Comparison of ENCODE assay signal across 15 cellular contexts in genomic region chr11:47595029-47595428, GRCh38. TPM values are rescaled to one million over a fixed set of nuclear protein-coding genes. Genes with fewer than 3 reads are reported as not detected.
DNase-seq lines count a peak whose midpoint lies in the region; ATAC-seq and TF ChIP-seq lines count a peak whose summit lies in the region.
"Had no signal": no experiment of that assay in that cellular context is flagged by ENCODE, and none has a peak within 500 bp of the region (broad histone marks: within the 10 kb centered on the region; RNA-seq: fewer than 3 reads in every experiment).

No MANE protein-coding gene starts in this region.

- TF ChIP-seq CTCF in heart left ventricle (IDR thresholded peaks at IDR 0.05) (no peak), neural progenitor cell (IDR thresholded peaks at IDR 0.05) (no peak), natural killer cell (IDR thresholded peaks at IDR 0.05) (no peak)

- H3K27me3 ChIP-seq in HUES64 (ENCODE audit: insufficient read depth, low read length) (peaks cover 37% of the 10 kb centered on the region), heart left ventricle (peaks cover 0 to 38% (median 28%) of the 10 kb centered on the region in 9 donors), neural progenitor cell (peaks cover 39% of the 10 kb centered on the region)

- peaks cover 37% of the 10 kb centered on the region for H3F3A ChIP-seq in neural progenitor cell (ENCODE audit: low read depth)

- H3K4me3 ChIP-seq in HUES64 (ENCODE audit: low read length) (peak overlapping the region; percentile 75; the same call in 1 of the 2 replicates), heart left ventricle (no peak overlapping the region), neural progenitor cell (no peak overlapping the region)
- H3K4me3 ChIP-seq: tibial artery had no signal

- no peak overlapping the region for H3K9ac ChIP-seq in HUES64 (ENCODE audit: low read depth, low read length)
- no peak overlapping the region for H3K9ac ChIP-seq in neural progenitor cell

- in situ Hi-C loops in G401 (cut with HindIII; ENCODE audit: low sequenced_read_pairs) = no loop called here

- intact Hi-C loops in heart left ventricle (cut with DNase I) = no loop called here
- intact Hi-C loops in natural killer cell (cut with micrococcal nuclease) = no loop called here

- no peaks in the 10 kb centered on the region for H3K79me2 ChIP-seq in neural progenitor cell (ENCODE audit: low read depth)

- peaks cover 13% of the 10 kb centered on the region for H3K27me3 Mint-ChIP-seq in neural progenitor cell (ENCODE audit: insufficient read depth, low read depth)
- H3K27me3 Mint-ChIP-seq in natural killer cell (ENCODE audit: low read depth in 2 of 2) = peaks cover 19 to 29% of the 10 kb centered on the region in 2 donors

- no peaks in the 10 kb centered on the region for H3K36me3 Mint-ChIP-seq in neural progenitor cell
- no peaks in the 10 kb centered on the region for H3K36me3 Mint-ChIP-seq in natural killer cell

- peaks cover 13% of the 10 kb centered on the region for H3K4me1 ChIP-seq in HUES64 (ENCODE audit: insufficient read depth, low read length)
- peaks cover 0 to 30% (median 6%) of the 10 kb centered on the region in 12 donors for H3K4me1 ChIP-seq in heart left ventricle
- peaks cover 26% of the 10 kb centered on the region for H3K4me1 ChIP-seq in neural progenitor cell

- H3K36me3 ChIP-seq in HUES64 (ENCODE audit: insufficient read depth, low read length) (no peaks in the 10 kb centered on the region), heart left ventricle (no peaks in the 10 kb centered on the region), neural progenitor cell (no peaks in the 10 kb centered on the region)
- H3K36me3 ChIP-seq: tibial artery had no signal

- H3K27ac ChIP-seq in HUES64 (ENCODE audit: low read depth, low read length) = no peak overlapping the region
- no peak overlapping the region for H3K27ac ChIP-seq in heart left ventricle
- H3K27ac ChIP-seq in neural progenitor cell = no peak overlapping the region
- H3K27ac ChIP-seq: tibial artery had no signal

- 71% methylated on average over 7 of the region's 7 CpGs for WGBS in HUES64
- WGBS in heart left ventricle, 4 donors = 42 to 62% (median 43%) methylated on average over 7 of the region's 7 CpGs

- no peak overlapping the region for H2AFZ ChIP-seq in neural progenitor cell (replicated peaks)

- peak; percentile 85 to 92 (median 88) for ATAC-seq in heart left ventricle
- no peak for ATAC-seq in natural killer cell
- ATAC-seq: left colon had no signal

- TF ChIP-seq POLR2A in heart left ventricle (IDR thresholded peaks at IDR 0.05) = no peak

- H3K9me3 ChIP-seq in HUES64 (ENCODE audit: insufficient read depth, low read depth, low read length) (no peaks in the 10 kb centered on the region), heart left ventricle (no peaks in the 10 kb centered on the region), neural progenitor cell (ENCODE audit: low read depth) (no peaks in the 10 kb centered on the region)
- H3K9me3 ChIP-seq: tibial artery had no signal

- H3K9me3 Mint-ChIP-seq in neural progenitor cell = no peaks in the 10 kb centered on the region
- no peaks in the 10 kb centered on the region for H3K9me3 Mint-ChIP-seq in natural killer cell
- H3K9me3 Mint-ChIP-seq: central memory CD8-positive, alpha-beta T cell had no signal

- H3K27ac Mint-ChIP-seq in neural progenitor cell (no peak overlapping the region), natural killer cell (no peak overlapping the region)

- H3K4me2 ChIP-seq in neural progenitor cell = peak overlapping the region; percentile 99

- H3K4me3 Mint-ChIP-seq in neural progenitor cell = peak overlapping the region; percentile 82
- H3K4me3 Mint-ChIP-seq in natural killer cell = no peak overlapping the region
- H3K4me3 Mint-ChIP-seq: central memory CD8-positive, alpha-beta T cell had no signal

- DNase-seq in G401 (ENCODE audit: low spot score) (peak; percentile 36), heart left ventricle (peak in 4 of 5 donors; percentile 44 to 81 (median 67)), neural progenitor cell (ENCODE audit: low spot score) (no peak), SHP77 (lab: John Stamatoyannopoulos, UW) (no peak), natural killer cell (no peak), NCI-H187 treated with DMSO at 0.1 percent for 48 hours (lab: John Stamatoyannopoulos, UW) (no peak)
- DNase-seq: activated CD4-positive, alpha-beta T cell treated with anti-CD3 and anti-CD28 coated beads, Interleukin-2, amount 50 U/mL, for 48 hours; GOT3; left colon; NCI-H2171 treated with DMSO at 0.1 percent for 48 hours; NCI-H748 treated with DMSO at 0.1 percent for 48 hours; small intestine; tibial artery had no signal

- H3K4me1 Mint-ChIP-seq in neural progenitor cell = peaks cover 32% of the 10 kb centered on the region
- no peaks in the 10 kb centered on the region for H3K4me1 Mint-ChIP-seq in natural killer cell
- H3K4me1 Mint-ChIP-seq: central memory CD8-positive, alpha-beta T cell had no signal

- H4K20me1 ChIP-seq in neural progenitor cell (ENCODE audit: low read depth) = peaks cover 10% of the 10 kb centered on the region

RNA-seq across cellular contexts. Expression of gene C1QTNF4, which starts 0.8 kb away (rescaled TPM):
- total RNA-seq in G401 (2014; rRNA removed; shearing (Covaris generic)) = 2.4 TPM in 1 of 2 replicates, not detected in the other
- 5.9 TPM for polyA plus RNA-seq in HUES64 (2013, experiment 1 of 2)
- polyA plus RNA-seq in HUES64 (2013, experiment 2 of 2) = 10.5 TPM
- total RNA-seq in heart left ventricle (1 to 10 TPM in 2 of 9 donors, under 1 TPM in 6, not detected in 1; 0.23 to 1.5 (median 0.67) TPM), neural progenitor cell (ENCODE audit: low replicate concordance) (0.39 and 9.7 TPM in 2 replicates), natural killer cell (1 to 10 TPM in 2 of 3 donors, under 1 TPM in 1; 0.78 to 2.0 (median 1.3) TPM)
- under 1 TPM; 0.64 to 0.91 TPM for polyA plus RNA-seq in heart left ventricle

RNA-seq across cellular contexts. Expression of gene FAM180B, which starts 8.6 kb away (rescaled TPM):
- total RNA-seq in G401 (2014; rRNA removed; shearing (Covaris generic)) = 0.58 TPM in 1 of 2 replicates, not detected in the other
- not detected for polyA plus RNA-seq in HUES64 (2013, experiment 1 of 2)
- not detected for polyA plus RNA-seq in HUES64 (2013, experiment 2 of 2)
- total RNA-seq in heart left ventricle (1 to 10 TPM in 1 of 9 donors, under 1 TPM in 5, not detected in 3; 0.21 to 1.3 (median 0.39) TPM), neural progenitor cell (ENCODE audit: low replicate concordance) (not detected in 2 replicates), natural killer cell (under 1 TPM in 1 of 3 donors, not detected in 2; 0.25 TPM)
- under 1 TPM in 1 of 2 donors, not detected in 1; 0.15 TPM for polyA plus RNA-seq in heart left ventricle

RNA-seq across cellular contexts. Expression of gene NDUFS3, which starts 16.2 kb away (rescaled TPM):
- total RNA-seq in G401 (2014; rRNA removed; shearing (Covaris generic)) = 191 and 200 TPM in 2 replicates
- polyA plus RNA-seq in HUES64 (2013, experiment 1 of 2) = 119 TPM
- polyA plus RNA-seq in HUES64 (2013, experiment 2 of 2) = 110 TPM
- 100 to 1,000 TPM; 134 to 310 (median 236) TPM for total RNA-seq in heart left ventricle
- polyA plus RNA-seq in heart left ventricle = 100 to 1,000 TPM; 222 to 478 TPM
- total RNA-seq in neural progenitor cell (ENCODE audit: low replicate concordance) = 78.9 and 91.2 TPM in 2 replicates
- 100 to 1,000 TPM; 114 to 138 (median 115) TPM for total RNA-seq in natural killer cell

RNA-seq across cellular contexts. Expression of gene KBTBD4, which starts 16.3 kb away (rescaled TPM):
- 32.7 and 43.1 TPM in 2 replicates for total RNA-seq in G401 (2014; rRNA removed; shearing (Covaris generic))
- polyA plus RNA-seq in HUES64 (2013, experiment 1 of 2) = 18.0 TPM
- polyA plus RNA-seq in HUES64 (2013, experiment 2 of 2) = 15.2 TPM
- 10 to 100 TPM; 10.7 to 23.7 (median 15.7) TPM for total RNA-seq in heart left ventricle
- polyA plus RNA-seq in heart left ventricle = 10 to 100 TPM in 1 of 2 donors, 1 to 10 TPM in 1; 5.0 to 12.8 TPM
- 19.5 and 23.9 TPM in 2 replicates for total RNA-seq in neural progenitor cell (ENCODE audit: low replicate concordance)
- total RNA-seq in natural killer cell = 10 to 100 TPM; 17.7 to 24.1 (median 20.9) TPM

RNA-seq across cellular contexts. Expression of gene PTPMT1, which starts 29.6 kb away (rescaled TPM):
- 103 and 127 TPM in 2 replicates for total RNA-seq in G401 (2014; rRNA removed; shearing (Covaris generic))
- 42.3 TPM for polyA plus RNA-seq in HUES64 (2013, experiment 1 of 2)
- polyA plus RNA-seq in HUES64 (2013, experiment 2 of 2) = 45.5 TPM
- 10 to 100 TPM; 17.4 to 77.4 (median 22.7) TPM for total RNA-seq in heart left ventricle
- polyA plus RNA-seq in heart left ventricle = 10 to 100 TPM; 37.2 to 50.8 TPM
- 60.4 and 73.6 TPM in 2 replicates for total RNA-seq in neural progenitor cell (ENCODE audit: low replicate concordance)
- 10 to 100 TPM; 19.4 to 28.6 (median 20.4) TPM for total RNA-seq in natural killer cell

Comparison
In these comparisons a context has a peak if more than half of its experiments do, and no peak if none do; other contexts are left out.
1. DNase-seq: peak in G401 (single experiment) and heart left ventricle (4 of 5); none in neural progenitor cell (single experiment), SHP77 (0 of 2), natural killer cell (single experiment) and NCI-H187 treated with DMSO at 0.1 percent for 48 hours (single experiment).
2. ATAC-seq: peak in heart left ventricle (4 of 4); none in natural killer cell (0 of 3).